20 cellular contexts compared by ENCODE assay signal in the genomic region with DNA sequence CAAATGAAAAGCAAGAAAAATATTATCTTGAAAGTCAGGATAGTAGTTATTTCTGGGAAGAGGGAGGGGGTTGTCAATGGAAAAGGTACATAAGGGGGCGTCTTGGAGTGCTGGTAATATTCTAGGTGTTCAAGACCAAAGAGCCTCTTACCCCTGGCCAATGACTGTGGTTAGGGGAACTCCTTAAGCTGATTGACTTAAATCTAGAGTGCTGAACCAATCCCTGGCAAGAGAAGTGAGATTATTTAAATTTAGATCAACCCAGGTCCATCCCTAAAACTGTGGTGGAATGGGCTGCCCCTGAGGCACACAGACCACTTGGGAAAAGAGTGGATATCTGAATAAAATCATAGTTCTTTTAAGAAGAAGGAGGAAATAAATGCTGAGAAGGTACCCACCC.
DNase-seq lines count a peak whose midpoint lies in the region; ATAC-seq, FAIRE-seq and TF ChIP-seq lines count a peak whose summit lies in the region.
"Had no signal": no experiment of that assay in that cellular context is flagged by ENCODE, and none has a peak within 500 bp of the region (broad histone marks: within the 10 kb centered on the region; RNA-seq: fewer than 3 reads in every experiment).

No MANE protein-coding gene starts in this region.

- no peaks in the 10 kb centered on the region for H4K20me1 ChIP-seq in H1 (replicated peaks in 1 of 2; ENCODE audit: control insufficient read depth in 1 of 2, insufficient read depth in 2 of 2, low read length in 2 of 2)
- H4K20me1 ChIP-seq: BLaER1 had no signal

- no peak overlapping the region for H3K4me2 ChIP-seq in H1 (ENCODE audit: insufficient read depth in 1 of 2, low read depth in 2 of 2, low read length in 2 of 2)
- H3K4me2 ChIP-seq: BLaER1 had no signal

- POLR2A ChIA-PET in H1 (lab: Charles Lee; ENCODE audit: partially characterized antibody): no interaction called here

- TF ChIP-seq POLR2A in H1 (IDR thresholded peaks at IDR 0.05; ENCODE audit: control extremely low read depth in 1 of 2, low read depth in 2 of 2, low read length in 2 of 2): no peak

- no peak for ATAC-seq in aorta (ENCODE audit: low FRiP score)
- ATAC-seq: CD8-positive, alpha-beta T cell had no signal

- no peak overlapping the region for H2BK5ac ChIP-seq in H1 (ENCODE audit: low read depth, low read length)

- no peak overlapping the region for H3K9ac ChIP-seq in H1 (replicated peaks in 1 of 4; ENCODE audit: extremely low read depth in 1 of 4, low read depth in 3 of 4, low read length in 3 of 4)
- H3K9ac ChIP-seq: BLaER1 had no signal

- no peak overlapping the region for H3K14ac ChIP-seq in H1 (ENCODE audit: insufficient read length)

- no peak overlapping the region for H4K5ac ChIP-seq in H1 (ENCODE audit: insufficient read length, low read depth, low read length)

- H3K27me3 ChIP-seq in H1 (replicated peaks in 1 of 4; ENCODE audit: control insufficient read depth in 3 of 4, extremely low read depth in 1 of 4, insufficient read depth in 3 of 4, low read length in 3 of 4) (no peaks in the 10 kb centered on the region), aorta (ENCODE audit: control insufficient read depth in 1 of 2, insufficient read depth in 2 of 2, low read length in 1 of 2) (no peaks in the 10 kb centered on the region), WERI-Rb-1 (ENCODE audit: insufficient read depth, low read depth, severe bottlenecking) (no peaks in the 10 kb centered on the region)
- H3K27me3 ChIP-seq: BLaER1 had no signal

- H4K91ac ChIP-seq in H1 (replicated peaks; ENCODE audit: insufficient read length, low read length): no peak overlapping the region

- no peaks in the 10 kb centered on the region for H3K79me1 ChIP-seq in H1 (ENCODE audit: low read depth, low read length)

- no peak overlapping the region for H4K8ac ChIP-seq in H1 (ENCODE audit: extremely low read depth, insufficient read depth, low read length)

- 53% methylated on average over 1 of the region's 1 CpG; no CpG with 5 or more reads in 1 of the 2 experiments for WGBS in H1 (ENCODE audit: extremely low coverage in 1 of 2, insufficient coverage in 1 of 2, insufficient read length in 1 of 2, insufficient replicate concordance in 2 of 2, low coverage in 1 of 2, low lambda C conversion rate in 2 of 2, missing lambda C conversion rate in 1 of 2), 2 experiments
- 0% methylated on average over 1 of the region's 1 CpG for WGBS in aorta, 2 donors

- 0 out of 4 replicates have a peak, but pooled peaks cover 0 to under 1% of the 10 kb centered on the region in 2 experiments for H3K9me3 ChIP-seq in H1 (ENCODE audit: insufficient read depth in 2 of 2, low read depth in 1 of 2, low read length in 1 of 2)
- H3K9me3 ChIP-seq in aorta (ENCODE audit: control insufficient read depth, low read length): no peaks in the 10 kb centered on the region
- no peaks in the 10 kb centered on the region for H3K9me3 ChIP-seq in WERI-Rb-1 (ENCODE audit: severe bottlenecking)
- H3K9me3 ChIP-seq: BLaER1, Caco-2 had no signal

- no peak for TF ChIP-seq EP300 in H1 (IDR thresholded peaks at IDR 0.05; ENCODE audit: borderline replicate concordance in 1 of 2, low read depth in 2 of 2, low read length in 2 of 2)

- TF ChIP-seq CTCF in H1 (IDR thresholded peaks at IDR 0.05; ENCODE audit: control extremely low read depth in 1 of 3, insufficient read depth in 1 of 3, low read depth in 1 of 3, low read length in 3 of 3): no peak
- TF ChIP-seq CTCF in WERI-Rb-1 (IDR thresholded peaks at IDR 0.05; ENCODE audit: low read depth, low read length): no peak

- no peak overlapping the region for H2BK15ac ChIP-seq in H1 (ENCODE audit: low read length)

- DNase-seq in NCI-H82 (lab: John Stamatoyannopoulos, UW) (peak; percentile 38), NCI-H82 treated with DMSO at 0.1 percent for 48 hours (lab: John Stamatoyannopoulos, UW; ENCODE audit: unreplicated experiment) (no peak), H1 (ENCODE audit: low read depth in 1 of 2, low spot score in 2 of 2) (no peak), mesenteric fat pad (ENCODE audit: low spot score) (peak; percentile 14), DMS79 (lab: John Stamatoyannopoulos, UW) (no peak), aorta (no peak), WERI-Rb-1 (no peak)
- DNase-seq: Caco-2; CD4-positive, CD25-positive, alpha-beta regulatory T cell; CD8-positive, alpha-beta T cell; DMS79 treated with DMSO at 0.1 percent for 48 hours; GF-D8; GOT3; H7; HCEC 1CT had no signal

- H2AFZ ChIP-seq in H1 (ENCODE audit: low read length): 0 out of 2 replicates have a peak overlapping the region, but pooled peaks have one; percentile 19

- CTCF ChIA-PET in H1 (lab: Charles Lee; ENCODE audit: partially characterized antibody): no interaction called here

- intact Hi-C loops in aorta (cut with DNase I): no loop called here

- no peaks in the 10 kb centered on the region; the same call in 1 of the 2 replicates for H3K23me2 ChIP-seq in H1 (ENCODE audit: low read depth, low read length)

- H3K79me2 ChIP-seq in H1 (ENCODE audit: control insufficient read depth in 1 of 2, insufficient read depth in 2 of 2, low read length in 2 of 2): no peaks in the 10 kb centered on the region

- no peak overlapping the region for H3K27ac ChIP-seq in H1 (ENCODE audit: low read depth, low read length)
- no peak overlapping the region for H3K27ac ChIP-seq in aorta (ENCODE audit: low read depth in 1 of 2, low read length in 2 of 2)
- no peak overlapping the region for H3K27ac ChIP-seq in WERI-Rb-1
- H3K27ac ChIP-seq: 22Rv1, BLaER1, C4-2B had no signal

- FAIRE-seq in H1 (lab: Jason Lieb, UNC): no peak
- FAIRE-seq: A204.1, GM12892 had no signal

- H3K4me1 ChIP-seq in H1 (replicated peaks in 1 of 4; ENCODE audit: control insufficient read depth in 3 of 4, insufficient read depth in 4 of 4, low read length in 3 of 4) (peaks cover 0 to 2% (median 1%) of the 10 kb centered on the region in 4 experiments; a peak in 3 of 7 replicates), aorta (ENCODE audit: control insufficient read depth in 1 of 2, insufficient read depth in 2 of 2, low read length in 2 of 2) (no peaks in the 10 kb centered on the region)
- H3K4me1 ChIP-seq: BLaER1, Caco-2 had no signal

- no peak overlapping the region for H3K23ac ChIP-seq in H1 (ENCODE audit: insufficient read length)

- H2BK20ac ChIP-seq in H1 (ENCODE audit: low read length): no peak overlapping the region

- no peak for TF ChIP-seq RAD21 in H1 (IDR thresholded peaks at IDR 0.05 in 1 of 2, conservative IDR thresholded peaks at IDR 0.05 in 1 of 2; ENCODE audit: low read depth in 2 of 2, low read length in 2 of 2)

- no peak overlapping the region for H3K18ac ChIP-seq in H1 (ENCODE audit: extremely low read depth, low read length)

- no peak overlapping the region for H2BK12ac ChIP-seq in H1 (ENCODE audit: low read depth, low read length)

- H3K4me3 ChIP-seq in H1 (ENCODE audit: extremely low read depth in 1 of 4, insufficient read depth in 2 of 4, low read depth in 3 of 4, low read length in 4 of 4): no peak overlapping the region
- no peak overlapping the region for H3K4me3 ChIP-seq in aorta (ENCODE audit: low read length in 2 of 2)
- no peak overlapping the region for H3K4me3 ChIP-seq in WERI-Rb-1 (ENCODE audit: low read depth, low read length)
- H3K4me3 ChIP-seq: BLaER1 had no signal

- no peak overlapping the region for H3K56ac ChIP-seq in H1 (replicated peaks; ENCODE audit: insufficient read length, low read depth, low read length)

- H3K36me3 ChIP-seq in H1 (ENCODE audit: control insufficient read depth in 2 of 4, insufficient read depth in 4 of 4, low read length in 3 of 4) (no peaks in the 10 kb centered on the region), aorta (ENCODE audit: control insufficient read depth in 1 of 2, insufficient read depth in 2 of 2, low read length in 1 of 2) (no peaks in the 10 kb centered on the region), WERI-Rb-1 (no peaks in the 10 kb centered on the region)
- H3K36me3 ChIP-seq: BLaER1 had no signal

- H3K4ac ChIP-seq in H1 (replicated peaks; ENCODE audit: insufficient read length, low read depth, low read length): no peak overlapping the region

- no peak overlapping the region for H2AK5ac ChIP-seq in H1 (ENCODE audit: low read depth, low read length)

- H2BK120ac ChIP-seq in H1 (replicated peaks; ENCODE audit: low read depth, low read length): no peak overlapping the region

TF ChIP-seq in H1, 55 proteins besides CTCF, POLR2A, EP300 and RAD21:
- TF ChIP-seq CHD1 (IDR thresholded peaks at IDR 0.05; ENCODE audit: low read depth, low read length) (no peak), SAP30 (IDR thresholded peaks at IDR 0.05; ENCODE audit: insufficient read depth, insufficient replicate concordance, low read length) (no peak), TAF1 (IDR thresholded peaks at IDR 0.05; ENCODE audit: low read depth, low read length) (no peak), GABPA (IDR thresholded peaks at IDR 0.05; ENCODE audit: borderline replicate concordance, insufficient read depth, low read length) (no peak), RFX5 (IDR thresholded peaks at IDR 0.05; ENCODE audit: borderline replicate concordance, low read depth, low read length) (no peak), HDAC2 (IDR thresholded peaks at IDR 0.05; ENCODE audit: borderline replicate concordance in 1 of 2, low read depth in 2 of 2, low read length in 2 of 2) (no peak), CHD2 (IDR thresholded peaks at IDR 0.05; ENCODE audit: low read length) (no peak), NANOG (IDR thresholded peaks at IDR 0.05; ENCODE audit: insufficient read depth, low read depth, low read length, poor library complexity, severe bottlenecking) (no peak), FOSL1 (IDR thresholded peaks at IDR 0.05; ENCODE audit: insufficient read depth, low read depth, low read length) (no peak), PHF8 (conservative IDR thresholded peaks at IDR 0.05; ENCODE audit: low read depth, low read length) (no peak), SIX5 (IDR thresholded peaks at IDR 0.05; ENCODE audit: low read depth, low read length) (no peak), CBX5 (IDR thresholded peaks at IDR 0.05; ENCODE audit: low read depth, low read length) (no peak), SP4 (IDR thresholded peaks at IDR 0.05; ENCODE audit: low read length) (no peak), NRF1 (IDR thresholded peaks at IDR 0.05; ENCODE audit: low read depth, low read length) (no peak), ASH2L (IDR thresholded peaks at IDR 0.05; ENCODE audit: low read length) (no peak), BRCA1 (IDR thresholded peaks at IDR 0.05; ENCODE audit: low read depth, low read length) (no peak), TAF7 (optimal IDR thresholded peaks at IDR 0.05; ENCODE audit: borderline replicate concordance, low read depth, low read length) (no peak), EZH2 (IDR thresholded peaks at IDR 0.05; ENCODE audit: low read depth, low read length, severe bottlenecking) (no peak)

Comparison
In these comparisons a context has a peak if more than half of its experiments do, and no peak if none do; other contexts are left out.
1. DNase-seq: peak in NCI-H82 (single experiment) and mesenteric fat pad (single experiment); none in NCI-H82 treated with DMSO at 0.1 percent for 48 hours (single experiment), H1 (0 of 2), DMS79 (single experiment), aorta (0 of 2) and WERI-Rb-1 (single experiment).